1 cellular context compared by ENCODE assay signal in genomic region chr15:69343133-69343532, GRCh38.
TF ChIP-seq lines count a peak whose summit lies in the region.

No MANE protein-coding gene starts in this region.

TF ChIP-seq in GM23338, 12 proteins besides CTCF, POLR2A, EP300 and RAD21 (continued from another document):
- TF ChIP-seq REST (IDR thresholded peaks at IDR 0.05; ENCODE audit: unreplicated experiment) (no peak), POLR2AphosphoS5 (IDR thresholded peaks at IDR 0.05; ENCODE audit: low read depth) (no peak), ZNF331 (CRISPR knock-in tag; IDR thresholded peaks at IDR 0.05; ENCODE audit: low read depth) (no peak), CREB1 (CRISPR knock-in tag; IDR thresholded peaks at IDR 0.05; ENCODE audit: low read depth) (no peak), JUNB (IDR thresholded peaks at IDR 0.05; ENCODE audit: unreplicated experiment) (no peak), ETS1 (IDR thresholded peaks at IDR 0.05) (no peak), NANOG (IDR thresholded peaks at IDR 0.05; ENCODE audit: borderline replicate concordance) (no peak), STAT1 (IDR thresholded peaks at IDR 0.05; ENCODE audit: unreplicated experiment) (no peak), EZH2phosphoT487 (IDR thresholded peaks at IDR 0.05; ENCODE audit: unreplicated experiment) (no peak), EZH2 (IDR thresholded peaks at IDR 0.05; ENCODE audit: low read depth, unreplicated experiment) (no peak), ZNF114 (CRISPR knock-in tag; IDR thresholded peaks at IDR 0.05) (no peak)
